Comparison of ENCODE assay signal across 8 cellular contexts in genomic region chr22:36350751-36351594, GRCh38. TPM values are rescaled to one million over a fixed set of nuclear protein-coding genes. Genes with fewer than 3 reads are reported as not detected.
DNase-seq lines count a peak whose midpoint lies in the region; ATAC-seq and TF ChIP-seq lines count a peak whose summit lies in the region.

No MANE protein-coding gene starts in this region.

- H4K5ac ChIP-seq in H9 (ENCODE audit: insufficient read length, low read depth, low read length): no peak overlapping the region

- no peak for DNase-seq in H9
- DNase-seq in activated naive CD8-positive, alpha-beta T cell treated with anti-CD3 and anti-CD28 coated beads for 36 hours: peak; percentile 54
- DNase-seq in immature natural killer cell: no peak
- no peak for DNase-seq in stimulated activated effector memory CD8-positive, alpha-beta T cell treated with anti-CD3 and anti-CD28 coated beads, Interleukin-12 subunit alpha, Interleukin-12 subunit beta, amount 100 ng/mL, for 72 hours (ENCODE audit: low spot score in 2 of 2)
- no peak for DNase-seq in left colon
- no peak for DNase-seq in stimulated activated naive CD4-positive, alpha-beta T cell treated with Interleukin-2 at 50 U/mL for 16 hours (lab: John Stamatoyannopoulos, UW)

- H3T11ph ChIP-seq in H9 (ENCODE audit: low read length): no peak overlapping the region

- H3K9ac ChIP-seq in H9 (ENCODE audit: extremely low read depth, insufficient read length, low read length): no peak overlapping the region

- H3K4me1 Mint-ChIP-seq in H9: peaks cover 47% of the 10 kb centered on the region in 2 experiments
- peaks cover 82% of the 10 kb centered on the region for H3K4me1 Mint-ChIP-seq in activated naive CD8-positive, alpha-beta T cell treated with anti-CD3 and anti-CD28 coated beads for 36 hours
- peaks cover 80 to 91% of the 10 kb centered on the region in 2 donors for H3K4me1 Mint-ChIP-seq in immature natural killer cell
- peaks cover 81% of the 10 kb centered on the region for H3K4me1 Mint-ChIP-seq in stimulated activated effector memory CD8-positive, alpha-beta T cell treated with anti-CD3 and anti-CD28 coated beads, Interleukin-12 subunit alpha, Interleukin-12 subunit beta, amount 100 ng/mL, for 72 hours

- no peak overlapping the region for H4K8ac ChIP-seq in H9 (replicated peaks; ENCODE audit: insufficient read length, low read depth, low read length)

- ATAC-seq in stimulated activated effector memory CD8-positive, alpha-beta T cell treated with anti-CD3 and anti-CD28 coated beads, Interleukin-12 subunit alpha, Interleukin-12 subunit beta, amount 100 ng/mL, for 72 hours: peak; percentile 31
- ATAC-seq in left colon: no peak
- no peak for ATAC-seq in HG02840 (IDR thresholded peaks at IDR 0.05; ENCODE audit: low FRiP score, unreplicated experiment)
- ATAC-seq in HG02588 (IDR thresholded peaks at IDR 0.05; ENCODE audit: unreplicated experiment): no peak

- peaks cover 27% of the 10 kb centered on the region; the same call in 1 of the 2 replicates for H3K79me2 ChIP-seq in H9 (ENCODE audit: insufficient read depth, low read length)

- TF ChIP-seq CTCF in H9 (conservative IDR thresholded peaks at IDR 0.05): peak; percentile 24; the same call in 1 of the 3 replicates

- no peak overlapping the region for H4K91ac ChIP-seq in H9 (ENCODE audit: insufficient read length, low read depth, low read length)

- no peaks in the 10 kb centered on the region for H4K20me1 ChIP-seq in H9 (ENCODE audit: control insufficient read depth, insufficient read depth, insufficient read length)

- H3K9me3 Mint-ChIP-seq in H9: no peaks in the 10 kb centered on the region; a peak in 1 of 5 replicates
- no peaks in the 10 kb centered on the region for H3K9me3 Mint-ChIP-seq in activated naive CD8-positive, alpha-beta T cell treated with anti-CD3 and anti-CD28 coated beads for 36 hours
- no peaks in the 10 kb centered on the region for H3K9me3 Mint-ChIP-seq in immature natural killer cell
- no peaks in the 10 kb centered on the region for H3K9me3 Mint-ChIP-seq in stimulated activated effector memory CD8-positive, alpha-beta T cell treated with anti-CD3 and anti-CD28 coated beads, Interleukin-12 subunit alpha, Interleukin-12 subunit beta, amount 100 ng/mL, for 72 hours

- H3K18ac ChIP-seq in H9 (ENCODE audit: insufficient read length, low read depth, low read length): no peak overlapping the region

- H3K36me3 Mint-ChIP-seq in H9 (ENCODE audit: insufficient read depth in 1 of 3, low read depth in 3 of 3) (peaks cover 13 to 26% (median 25%) of the 10 kb centered on the region in 3 experiments), immature natural killer cell (peaks cover 0 to 3% (median 2%) of the 10 kb centered on the region in 3 donors)
- H3K36me3 Mint-ChIP-seq in activated naive CD8-positive, alpha-beta T cell treated with anti-CD3 and anti-CD28 coated beads for 36 hours: peaks cover 62% of the 10 kb centered on the region
- H3K36me3 Mint-ChIP-seq in stimulated activated effector memory CD8-positive, alpha-beta T cell treated with anti-CD3 and anti-CD28 coated beads, Interleukin-12 subunit alpha, Interleukin-12 subunit beta, amount 100 ng/mL, for 72 hours: peaks cover 87% of the 10 kb centered on the region

- H2BK5ac ChIP-seq in H9 (ENCODE audit: insufficient read length, low read length): no peak overlapping the region

- H3K27ac ChIP-seq in H9 (ENCODE audit: insufficient read length, low read depth, low read length): no peak overlapping the region

- no peaks in the 10 kb centered on the region for H3K27me3 ChIP-seq in H9 (ENCODE audit: insufficient read depth, low read length)

- no CpG with 5 or more reads among the region's 14 CpGs for WGBS in H9 (ENCODE audit: extremely low coverage, insufficient read length, low lambda C conversion rate)

- no peak overlapping the region for H2AK5ac ChIP-seq in H9 (ENCODE audit: insufficient read length, low read length)

- H2AFZ ChIP-seq in H9 (ENCODE audit: low read length): no peak overlapping the region

- H3K23me2 ChIP-seq in H9 (ENCODE audit: insufficient read length, low read depth, low read length, poor library complexity, severe bottlenecking): no peaks in the 10 kb centered on the region

- H3K27me3 Mint-ChIP-seq in H9 (ENCODE audit: low read depth) (no peaks in the 10 kb centered on the region), immature natural killer cell (ENCODE audit: low read depth in 3 of 3) (peaks cover 9 to 18% (median 11%) of the 10 kb centered on the region in 3 donors)
- no peaks in the 10 kb centered on the region for H3K27me3 Mint-ChIP-seq in activated naive CD8-positive, alpha-beta T cell treated with anti-CD3 and anti-CD28 coated beads for 36 hours

- H3K27ac Mint-ChIP-seq in H9 (peak overlapping the region; percentile 74 to 97 (median 95)), immature natural killer cell (peak overlapping the region; percentile 68 to 99 (median 88))
- peak overlapping the region; percentile 94 for H3K27ac Mint-ChIP-seq in activated naive CD8-positive, alpha-beta T cell treated with anti-CD3 and anti-CD28 coated beads for 36 hours
- peak overlapping the region; percentile 84 for H3K27ac Mint-ChIP-seq in stimulated activated effector memory CD8-positive, alpha-beta T cell treated with anti-CD3 and anti-CD28 coated beads, Interleukin-12 subunit alpha, Interleukin-12 subunit beta, amount 100 ng/mL, for 72 hours

- H3K4me1 ChIP-seq in H9 (ENCODE audit: insufficient read depth, low read length): no peaks in the 10 kb centered on the region; the same call in 1 of the 2 replicates

- H3K4ac ChIP-seq in H9 (ENCODE audit: low read depth, low read length): no peak overlapping the region

- intact Hi-C loops in left colon (cut with DNase I, micrococcal nuclease): no loop called here

- H2BK120ac ChIP-seq in H9 (ENCODE audit: low read depth, low read length, poor library complexity, severe bottlenecking): no peak overlapping the region

- no peak overlapping the region for H3K23ac ChIP-seq in H9 (ENCODE audit: insufficient read length, low read depth, low read length)

- no peak overlapping the region for H2BK12ac ChIP-seq in H9 (ENCODE audit: insufficient read length, low read depth, low read length)

- no peak overlapping the region for H3K56ac ChIP-seq in H9 (ENCODE audit: insufficient read length, low read depth, low read length)

- H3K9me3 ChIP-seq in H9 (ENCODE audit: control insufficient read depth, low read depth, low read length): no peaks in the 10 kb centered on the region

- H3K4me2 ChIP-seq in H9 (ENCODE audit: insufficient read depth, insufficient read length, low read length): no peak overlapping the region

- no peak overlapping the region; the same call in 1 of the 2 replicates for H3K14ac ChIP-seq in H9 (ENCODE audit: insufficient read depth, low read length)

- no peak overlapping the region for H2BK20ac ChIP-seq in H9 (ENCODE audit: low read depth, low read length, poor library complexity, severe bottlenecking)

- H3K79me1 ChIP-seq in H9 (ENCODE audit: insufficient read depth, low read depth, low read length, poor library complexity, severe bottlenecking): no peaks in the 10 kb centered on the region

- no peak overlapping the region for H2BK15ac ChIP-seq in H9 (ENCODE audit: low read depth, low read length)

- H3K4me3 Mint-ChIP-seq in H9: no peak overlapping the region; a peak in 1 of 5 replicates
- H3K4me3 Mint-ChIP-seq in activated naive CD8-positive, alpha-beta T cell treated with anti-CD3 and anti-CD28 coated beads for 36 hours: peak overlapping the region; percentile 55
- H3K4me3 Mint-ChIP-seq in immature natural killer cell: peak overlapping the region in 2 of 5 donors; percentile 38 to 71
- peak overlapping the region; percentile 64 for H3K4me3 Mint-ChIP-seq in stimulated activated effector memory CD8-positive, alpha-beta T cell treated with anti-CD3 and anti-CD28 coated beads, Interleukin-12 subunit alpha, Interleukin-12 subunit beta, amount 100 ng/mL, for 72 hours

RNA-seq across cellular contexts. Expression of gene MYH9, which starts 36.8 kb away (rescaled TPM):
- 243 and 266 TPM in 2 replicates for total RNA-seq in H9 (2021)
- 100 to 1,000 TPM; 551 to 554 TPM for total RNA-seq in activated naive CD8-positive, alpha-beta T cell treated with anti-CD3 and anti-CD28 coated beads for 36 hours
- 100 to 1,000 TPM in 1 of 3 donors, 10 to 100 TPM in 1, 1 to 10 TPM in 1; 8.7 to 355 (median 40.2) TPM for polyA plus RNA-seq in immature natural killer cell
- total RNA-seq in left colon: 100 to 1,000 TPM; 581 to 641 TPM

Comparison
In these comparisons a context has a peak if more than half of its experiments do, and no peak if none do; other contexts are left out.
1. H3K4me3 Mint-ChIP-seq: peak in activated naive CD8-positive, alpha-beta T cell treated with anti-CD3 and anti-CD28 coated beads for 36 hours (single experiment) and stimulated activated effector memory CD8-positive, alpha-beta T cell treated with anti-CD3 and anti-CD28 coated beads, Interleukin-12 subunit alpha, Interleukin-12 subunit beta, amount 100 ng/mL, for 72 hours (single experiment); none in H9 (0 of 2).
2. Peak in every context shown above with its lines, with median percentiles within 50 percentile points of each other: H3K27ac Mint-ChIP-seq.